ENCODE assay signal across 1 cellular context in genomic region chr6:12482386-12482785, GRCh38.
TF ChIP-seq lines count a peak whose summit lies in the region.

No MANE protein-coding gene starts in this region.

TF ChIP-seq in HEK293, 187 proteins besides CTCF, POLR2A, EP300 and RAD21 (continued from another document):
- no peak for TF ChIP-seq ZNF704 (tag by site-specific recombination; IDR thresholded peaks at IDR 0.05)
- TF ChIP-seq SP3 (tag by site-specific recombination; IDR thresholded peaks at IDR 0.05), result no peak
- no peak for TF ChIP-seq ZNF76 (tag by site-specific recombination; IDR thresholded peaks at IDR 0.05; ENCODE audit: borderline replicate concordance, low read depth)
- TF ChIP-seq ZNF423 (tag by site-specific recombination; IDR thresholded peaks at IDR 0.05), result no peak
- no peak for TF ChIP-seq ZBTB10 (tag by site-specific recombination; IDR thresholded peaks at IDR 0.05)
- no peak for TF ChIP-seq ZNF580 (tag by site-specific recombination; IDR thresholded peaks at IDR 0.05)
- TF ChIP-seq ZNF114 (tag by site-specific recombination; IDR thresholded peaks at IDR 0.05), result no peak
- no peak for TF ChIP-seq ZNF302 (tag by site-specific recombination; IDR thresholded peaks at IDR 0.05; ENCODE audit: low read depth)
- no peak for TF ChIP-seq ZNF544 (tag by site-specific recombination; IDR thresholded peaks at IDR 0.05)
- TF ChIP-seq ZNF501 (tag by site-specific recombination; IDR thresholded peaks at IDR 0.05), result no peak
- no peak for TF ChIP-seq ZNF19 (tag by site-specific recombination; IDR thresholded peaks at IDR 0.05; ENCODE audit: low read depth)
- no peak for TF ChIP-seq ZNF621 (tag by site-specific recombination; IDR thresholded peaks at IDR 0.05)
- TF ChIP-seq ZNF24 (tag by site-specific recombination; IDR thresholded peaks at IDR 0.05), result no peak
- TF ChIP-seq, protein P1, sequence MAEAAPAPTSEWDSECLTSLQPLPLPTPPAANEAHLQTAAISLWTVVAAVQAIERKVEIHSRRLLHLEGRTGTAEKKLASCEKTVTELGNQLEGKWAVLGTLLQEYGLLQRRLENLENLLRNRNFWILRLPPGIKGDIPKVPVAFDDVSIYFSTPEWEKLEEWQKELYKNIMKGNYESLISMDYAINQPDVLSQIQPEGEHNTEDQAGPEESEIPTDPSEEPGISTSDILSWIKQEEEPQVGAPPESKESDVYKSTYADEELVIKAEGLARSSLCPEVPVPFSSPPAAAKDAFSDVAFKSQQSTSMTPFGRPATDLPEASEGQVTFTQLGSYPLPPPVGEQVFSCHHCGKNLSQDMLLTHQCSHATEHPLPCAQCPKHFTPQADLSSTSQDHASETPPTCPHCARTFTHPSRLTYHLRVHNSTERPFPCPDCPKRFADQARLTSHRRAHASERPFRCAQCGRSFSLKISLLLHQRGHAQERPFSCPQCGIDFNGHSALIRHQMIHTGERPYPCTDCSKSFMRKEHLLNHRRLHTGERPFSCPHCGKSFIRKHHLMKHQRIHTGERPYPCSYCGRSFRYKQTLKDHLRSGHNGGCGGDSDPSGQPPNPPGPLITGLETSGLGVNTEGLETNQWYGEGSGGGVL (tag by site-specific recombination; IDR thresholded peaks at IDR 0.05), result no peak
